ENCODE assay signal across 8 cellular contexts in the genomic region with DNA sequence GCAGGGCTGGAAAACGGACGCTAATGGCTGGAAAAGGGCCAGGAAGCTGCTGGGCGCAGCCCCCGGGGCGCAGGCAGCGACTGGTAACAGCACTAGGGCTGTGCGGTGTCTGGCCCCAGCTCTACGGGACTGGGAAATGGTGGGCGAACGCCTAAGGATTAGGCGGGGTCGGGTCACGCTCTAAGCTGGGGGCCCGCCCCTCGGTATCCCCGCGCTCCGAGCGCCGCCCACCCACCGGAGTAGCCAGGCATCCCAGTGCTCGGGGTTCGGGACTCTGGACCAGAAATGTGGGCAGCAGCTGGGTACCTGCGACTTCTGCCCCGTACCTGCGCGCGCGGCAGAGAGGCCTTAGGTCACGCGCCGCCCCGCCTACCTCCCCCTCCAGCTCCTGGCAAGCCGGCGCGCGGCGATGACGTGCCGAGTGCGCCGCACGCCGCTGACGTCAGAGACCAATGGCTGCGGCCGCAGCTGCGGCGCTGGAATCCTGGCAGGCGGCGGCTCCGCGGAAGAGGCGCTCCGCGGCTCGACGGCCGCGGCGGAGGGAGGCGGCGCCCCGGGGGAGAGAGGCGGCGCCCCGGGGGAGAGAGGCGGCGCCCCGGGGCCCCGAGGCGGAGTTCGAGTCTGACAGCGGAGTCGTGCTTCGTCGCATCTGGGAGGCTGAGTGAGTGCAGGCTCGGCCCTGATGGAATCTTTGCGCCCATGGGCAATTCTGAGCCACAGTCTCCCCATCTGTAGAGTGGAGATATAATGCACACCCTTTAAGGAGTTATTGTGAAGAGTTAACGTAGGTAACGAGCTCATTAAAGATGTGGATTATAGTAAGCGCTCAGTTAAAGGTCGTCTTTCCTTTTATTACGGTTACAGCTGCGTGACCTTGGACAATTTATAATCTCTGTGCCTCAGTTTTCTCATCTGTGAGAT. TPM values are rescaled to one million over a fixed set of nuclear protein-coding genes. Genes with fewer than 3 reads are reported as not detected.
DNase-seq lines count a peak whose midpoint lies in the region.

HPS4 (minus strand) TSS at position 345 of the 921 bp plus-strand sequence. CDS start 2,021 bp downstream, outside the sequence.
A gene with protein sequence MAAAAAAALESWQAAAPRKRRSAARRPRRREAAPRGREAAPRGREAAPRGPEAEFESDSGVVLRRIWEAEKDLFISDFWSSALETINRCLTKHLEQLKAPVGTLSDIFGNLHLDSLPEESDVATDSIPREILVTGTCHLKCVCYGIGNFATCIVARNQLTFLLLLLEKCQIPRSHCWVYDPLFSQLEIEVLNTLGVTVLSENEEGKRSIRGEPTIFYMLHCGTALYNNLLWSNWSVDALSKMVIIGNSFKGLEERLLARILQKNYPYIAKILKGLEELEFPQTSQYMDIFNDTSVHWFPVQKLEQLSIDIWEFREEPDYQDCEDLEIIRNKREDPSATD (plus strand): TSS at position 439 of the 921 bp plus-strand sequence. CDS start 14 bp downstream, at position 453.

- no peaks in the 10 kb centered on the region for H3K9me3 ChIP-seq in neuron (ENCODE audit: low read length)
- H3K9me3 ChIP-seq in subcutaneous abdominal adipose tissue (ENCODE audit: control insufficient read depth in 5 of 5, low read length in 5 of 5): no peaks in the 10 kb centered on the region

- H3K36me3 ChIP-seq in H7 (replicated peaks; ENCODE audit: control insufficient read depth, insufficient read depth, low read length) (peaks cover 16% of the 10 kb centered on the region), neuron (ENCODE audit: insufficient read depth, low read length) (peaks cover 23% of the 10 kb centered on the region), subcutaneous abdominal adipose tissue (ENCODE audit: control insufficient read depth in 5 of 5, insufficient read depth in 5 of 5, low read length in 5 of 5) (peaks cover 6 to 28% (median 17%) of the 10 kb centered on the region in 5 donors)

- H3K27ac ChIP-seq in subcutaneous abdominal adipose tissue (ENCODE audit: low read depth, low read length): peak within 1 kb of the TSS; percentile 83

- H3K27me3 ChIP-seq in H7 (ENCODE audit: control insufficient read depth, insufficient read depth, low read length) (no peaks in the 10 kb centered on the region), neuron (ENCODE audit: insufficient read depth, low read length) (no peaks in the 10 kb centered on the region), subcutaneous abdominal adipose tissue (ENCODE audit: control insufficient read depth in 5 of 5, insufficient read depth in 4 of 5, low read length in 5 of 5) (no peaks in the 10 kb centered on the region)

- H3K4me3 ChIP-seq in H7 (ENCODE audit: insufficient read depth, low read depth, low read length): peak within 1 kb of the TSS; percentile 82
- H3K4me3 ChIP-seq in neuron (ENCODE audit: low read length): peak within 1 kb of the TSS; percentile 97
- peak within 1 kb of the TSS; percentile 90 to 99 (median 95) for H3K4me3 ChIP-seq in subcutaneous abdominal adipose tissue (ENCODE audit: low read depth in 1 of 5, low read length in 5 of 5)

- peak; percentile 85 for DNase-seq in EL
- DNase-seq in H7: peak; percentile 98
- peak; percentile 81 for DNase-seq in M059J (ENCODE audit: low read depth)
- DNase-seq in SHP77 treated with DMSO at 0.1 percent for 48 hours (lab: John Stamatoyannopoulos, UW): peak; percentile 41
- peak; percentile 88 for DNase-seq in activated gamma-delta T cell treated with Interleukin-2 at 50 U/mL for 16 hours
- DNase-seq in foreskin melanocyte: peak; percentile 83

- H3K9ac ChIP-seq in subcutaneous abdominal adipose tissue (ENCODE audit: low read length in 5 of 5): peak within 1 kb of the TSS; percentile 94 to 98 (median 95)

- H2AFZ ChIP-seq in neuron (ENCODE audit: low read depth, low read length): peak within 1 kb of the TSS; percentile 90

- peaks cover 53% of the 10 kb centered on the region for H3K4me1 ChIP-seq in neuron (ENCODE audit: insufficient read depth, low read length)
- peaks cover 9 to 60% (median 52%) of the 10 kb centered on the region in 5 donors for H3K4me1 ChIP-seq in subcutaneous abdominal adipose tissue (ENCODE audit: control insufficient read depth in 5 of 5, insufficient read depth in 5 of 5, low read length in 5 of 5)

RNA-seq across cellular contexts. Expression of gene HPS4, which starts in this region (rescaled TPM):
- total RNA-seq in H7 (2014; rRNA removed; shearing (Covaris generic)): 43.1 and 63.0 TPM in 2 replicates
- 16.3 and 20.5 TPM in 2 replicates for total RNA-seq in M059J (2014; rRNA removed; shearing (Covaris generic))

RNA-seq across cellular contexts. Expression of the second gene that starts in this region (rescaled TPM):
- 25.9 and 32.9 TPM in 2 replicates for total RNA-seq in H7 (2014; rRNA removed; shearing (Covaris generic))
- total RNA-seq in M059J (2014; rRNA removed; shearing (Covaris generic)): 20.1 and 24.0 TPM in 2 replicates

Comparison
In these comparisons a context has a peak if more than half of its experiments do, and no peak if none do; other contexts are left out.
1. Peak in every context shown above with its lines: DNase-seq, H3K4me3 ChIP-seq and H3K27ac ChIP-seq.
2. DNase-seq: peak in every context shown above with its lines; median percentile 98 in H7; 88 in activated gamma-delta T cell treated with Interleukin-2 at 50 U/mL for 16 hours; 85 in EL; 83 in foreskin melanocyte; 81 in M059J; 41 in SHP77 treated with DMSO at 0.1 percent for 48 hours.